Comparison of ENCODE assay signal across 21 cellular contexts in genomic region chr7:155234950-155235789, GRCh38.
DNase-seq lines count a peak whose midpoint lies in the region; ATAC-seq and TF ChIP-seq lines count a peak whose summit lies in the region.
"Had no signal": no experiment of that assay in that cellular context is flagged by ENCODE, and none has a peak within 500 bp of the region (broad histone marks: within the 10 kb centered on the region; RNA-seq: fewer than 3 reads in every experiment).

No MANE protein-coding gene starts in this region.

- peak overlapping the region; percentile 17 for H3K4me2 ChIP-seq in parathyroid adenoma (ENCODE audit: low read length)

- TF ChIP-seq POLR2A in transverse colon (IDR thresholded peaks at IDR 0.05), result no peak

- intact Hi-C loops in left colon (cut with DNase I, micrococcal nuclease), result no loop called here
- intact Hi-C loops in transverse colon (cut with DNase I; ENCODE audit: low total_unique reads), result no loop called here

- no peaks in the 10 kb centered on the region for H3K79me2 ChIP-seq in parathyroid adenoma

- in situ Hi-C loops in transverse colon (cut with MboI; ENCODE audit: low pct_ligation_motif_present in 1 of 4, low pct_unique_long_range_greater_than_20kb in 1 of 4, low sequenced_read_pairs in 3 of 4), result no loop called here

- H3K4me3 ChIP-seq in parathyroid adenoma (ENCODE audit: low read depth, low read length) (no peak overlapping the region), transverse colon (no peak overlapping the region)
- H3K4me3 ChIP-seq: esophagus squamous epithelium, uterus had no signal

- TF ChIP-seq EP300 in transverse colon (IDR thresholded peaks at IDR 0.05; ENCODE audit: low read depth), result no peak

- H3K27ac ChIP-seq in parathyroid adenoma (no peak overlapping the region), transverse colon (no peak overlapping the region)
- H3K27ac ChIP-seq: esophagus squamous epithelium, uterus had no signal

- no peak for TF ChIP-seq CTCF in parathyroid adenoma (IDR thresholded peaks at IDR 0.05)
- no peak for TF ChIP-seq CTCF in transverse colon (IDR thresholded peaks at IDR 0.05)

- H3K36me3 Mint-ChIP-seq in T-helper 17 cell (ENCODE audit: low read depth), result peaks cover 3% of the 10 kb centered on the region
- H3K36me3 Mint-ChIP-seq: activated naive CD4-positive, alpha-beta T cell treated with anti-CD3 and anti-CD28 coated beads, Interleukin-2, amount 50 U/mL, for 24 hours; CD4-positive, CD25-positive, alpha-beta regulatory T cell; T-cell had no signal

- H3K9me3 ChIP-seq in T-helper 17 cell (ENCODE audit: control insufficient read depth, low read length, poor library complexity, severe bottlenecking) (no peaks in the 10 kb centered on the region), parathyroid adenoma (ENCODE audit: control insufficient read depth, low read length) (no peaks in the 10 kb centered on the region), transverse colon (no peaks in the 10 kb centered on the region)
- H3K9me3 ChIP-seq: esophagus squamous epithelium, uterus had no signal

- no peak overlapping the region for H3K9ac ChIP-seq in parathyroid adenoma

- no peak overlapping the region for H3K4me3 Mint-ChIP-seq in T-helper 17 cell
- H3K4me3 Mint-ChIP-seq: activated naive CD4-positive, alpha-beta T cell treated with anti-CD3 and anti-CD28 coated beads, Interleukin-2, amount 50 U/mL, for 24 hours; CD4-positive, CD25-positive, alpha-beta regulatory T cell; effector memory CD8-positive, alpha-beta T cell; T-cell had no signal

- WGBS in transverse colon (ENCODE audit: low coverage in 1 of 2), 2 donors, result 32 to 49% methylated on average over 2 to 14 of the region's 14 CpGs

- H3K27me3 Mint-ChIP-seq in T-helper 17 cell, result peaks cover 50% of the 10 kb centered on the region
- H3K27me3 Mint-ChIP-seq: activated naive CD4-positive, alpha-beta T cell treated with anti-CD3 and anti-CD28 coated beads, Interleukin-2, amount 50 U/mL, for 24 hours had no signal

- no peaks in the 10 kb centered on the region for H3K36me3 ChIP-seq in parathyroid adenoma (ENCODE audit: control insufficient read depth, insufficient read depth, low read length)
- no peaks in the 10 kb centered on the region for H3K36me3 ChIP-seq in transverse colon
- H3K36me3 ChIP-seq: esophagus squamous epithelium, uterus had no signal

- peak; percentile 13 for DNase-seq in ELR (ENCODE audit: low read depth)
- DNase-seq in T-helper 17 cell, result no peak
- DNase-seq in left colon, result no peak
- no peak for DNase-seq in NCI-H345 treated with DMSO at 0.1 percent for 48 hours (lab: John Stamatoyannopoulos, UW; ENCODE audit: unreplicated experiment)
- no peak for DNase-seq in transverse colon
- DNase-seq: activated CD4-positive, alpha-beta T cell treated with anti-CD3 and anti-CD28 coated beads for 4 hours; CD4-positive, CD25-positive, alpha-beta regulatory T cell; effector memory CD8-positive, alpha-beta T cell; esophagus squamous epithelium; HCEC 1CT; left ventricle myocardium superior; NCI-H1417 treated with DMSO at 0.1 percent for 48 hours; NCI-H526 treated with DMSO at 0.1 percent for 48 hours; nucleus accumbens; SIG-M5; T-cell; uterus had no signal

- peaks cover 27% of the 10 kb centered on the region for H3K4me1 ChIP-seq in parathyroid adenoma
- H3K4me1 ChIP-seq in transverse colon, result peaks cover 0 to 4% (median 0%) of the 10 kb centered on the region in 4 donors
- H3K4me1 ChIP-seq: uterus had no signal

- H2AFZ ChIP-seq in parathyroid adenoma, result peak overlapping the region; percentile 36

- H3K27me3 ChIP-seq in parathyroid adenoma (ENCODE audit: control insufficient read depth, insufficient read depth, low read length) (no peaks in the 10 kb centered on the region), transverse colon (no peaks in the 10 kb centered on the region)
- H3K27me3 ChIP-seq: uterus had no signal

- H3K4me1 Mint-ChIP-seq in T-helper 17 cell, result peaks cover 5% of the 10 kb centered on the region

- H3K27ac Mint-ChIP-seq in T-helper 17 cell, result peak overlapping the region; percentile 3
- H3K27ac Mint-ChIP-seq: activated naive CD4-positive, alpha-beta T cell treated with anti-CD3 and anti-CD28 coated beads, Interleukin-2, amount 50 U/mL, for 24 hours; CD4-positive, CD25-positive, alpha-beta regulatory T cell; T-cell had no signal

- ATAC-seq in T-helper 17 cell (no peak), left colon (peak; percentile 37), GM21447 (IDR thresholded peaks at IDR 0.05; ENCODE audit: unreplicated experiment) (no peak), GM18498 (IDR thresholded peaks at IDR 0.05; ENCODE audit: unreplicated experiment) (no peak)
- ATAC-seq: effector memory CD8-positive, alpha-beta T cell; left ventricle myocardium superior; T-cell had no signal
